In genomic region chr12:128684357-128684756, GRCh38 we compare ENCODE assay signal across 13 cellular contexts.
"Had no signal": no experiment of that assay in that cellular context is flagged by ENCODE, and none has a peak within 500 bp of the region (broad histone marks: within the 10 kb centered on the region; RNA-seq: fewer than 3 reads in every experiment).

No MANE protein-coding gene starts in this region.

- H3K27me3 Mint-ChIP-seq: activated naive CD8-positive, alpha-beta T cell treated with anti-CD3 and anti-CD28 coated beads for 36 hours had no signal

- H3K27me3 ChIP-seq: gastroesophageal sphincter, transverse colon had no signal

- H3K9me3 ChIP-seq: gastroesophageal sphincter, transverse colon had no signal

- ATAC-seq: activated CD4-positive, CD25-positive, alpha-beta regulatory T cell treated with anti-CD3 and anti-CD28 coated beads, Interleukin-2, amount 50 U/mL, for 24 hours; gastroesophageal sphincter; stimulated activated effector memory CD8-positive, alpha-beta T cell treated with anti-CD3 and anti-CD28 coated beads, Interleukin-12 subunit alpha, Interleukin-12 subunit beta, amount 100 ng/mL, for 72 hours had no signal

- DNase-seq: activated CD4-positive, alpha-beta T cell treated with anti-CD3 and anti-CD28 coated beads, Interleukin-2, amount 50 U/mL, for 1 hour; activated CD8-positive, alpha-beta memory T cell treated with anti-CD3 and anti-CD28 coated beads for 24 hours; activated naive CD8-positive, alpha-beta T cell treated with anti-CD3 and anti-CD28 coated beads for 36 hours; kidney glomerular epithelial cell; mesendoderm; retina; stimulated activated CD4-positive, alpha-beta T cell treated with anti-CD3 and anti-CD28 coated beads, Interleukin-12 subunit alpha, Interleukin-12 subunit beta, amount 100 ng/mL, for 4 hours; T-helper 1 cell; T1000; transverse colon had no signal

- H3K27ac ChIP-seq: gastroesophageal sphincter, transverse colon had no signal

- H3K27ac Mint-ChIP-seq: activated naive CD8-positive, alpha-beta T cell treated with anti-CD3 and anti-CD28 coated beads for 36 hours; stimulated activated effector memory CD8-positive, alpha-beta T cell treated with anti-CD3 and anti-CD28 coated beads, Interleukin-12 subunit alpha, Interleukin-12 subunit beta, amount 100 ng/mL, for 72 hours had no signal

- H3K4me1 Mint-ChIP-seq: activated naive CD8-positive, alpha-beta T cell treated with anti-CD3 and anti-CD28 coated beads for 36 hours; stimulated activated effector memory CD8-positive, alpha-beta T cell treated with anti-CD3 and anti-CD28 coated beads, Interleukin-12 subunit alpha, Interleukin-12 subunit beta, amount 100 ng/mL, for 72 hours had no signal

- H3K36me3 Mint-ChIP-seq: activated naive CD8-positive, alpha-beta T cell treated with anti-CD3 and anti-CD28 coated beads for 36 hours; stimulated activated effector memory CD8-positive, alpha-beta T cell treated with anti-CD3 and anti-CD28 coated beads, Interleukin-12 subunit alpha, Interleukin-12 subunit beta, amount 100 ng/mL, for 72 hours had no signal

- H3K4me3 Mint-ChIP-seq: activated naive CD8-positive, alpha-beta T cell treated with anti-CD3 and anti-CD28 coated beads for 36 hours; stimulated activated effector memory CD8-positive, alpha-beta T cell treated with anti-CD3 and anti-CD28 coated beads, Interleukin-12 subunit alpha, Interleukin-12 subunit beta, amount 100 ng/mL, for 72 hours had no signal

- H3K9me3 Mint-ChIP-seq: stimulated activated effector memory CD8-positive, alpha-beta T cell treated with anti-CD3 and anti-CD28 coated beads, Interleukin-12 subunit alpha, Interleukin-12 subunit beta, amount 100 ng/mL, for 72 hours had no signal

- H3K4me3 ChIP-seq: gastroesophageal sphincter, transverse colon had no signal

- H3K4me1 ChIP-seq: transverse colon had no signal

- H3K36me3 ChIP-seq: gastroesophageal sphincter, transverse colon had no signal
